Comparison of ENCODE assay signal across 9 cellular contexts in genomic region chr6:149129401-149130077, GRCh38.
DNase-seq lines count a peak whose midpoint lies in the region; TF ChIP-seq lines count a peak whose summit lies in the region.
"Had no signal": no experiment of that assay in that cellular context is flagged by ENCODE, and none has a peak within 500 bp of the region (broad histone marks: within the 10 kb centered on the region; RNA-seq: fewer than 3 reads in every experiment).

No MANE protein-coding gene starts in this region.

- H3K27me3 ChIP-seq in transverse colon: no peaks in the 10 kb centered on the region
- H3K27me3 ChIP-seq: cardiac muscle cell had no signal

- peak; percentile 32 for DNase-seq in stimulated activated CD4-positive, alpha-beta T cell treated with anti-CD3 and anti-CD28 coated beads, Interleukin-1b, Interleukin-23, amount 100 ng/mL, for 48 hours
- DNase-seq in stimulated activated CD4-positive, alpha-beta T cell treated with anti-CD3 and anti-CD28 coated beads, Interleukin-4, amount 100 ng/mL, for 4 hours: no peak
- DNase-seq in OCI-M1 (lab: John Stamatoyannopoulos, UW) (peak; percentile 70), epithelial cell of proximal tubule (ENCODE audit: low read depth) (peak; percentile 76), type B pancreatic cell (ENCODE audit: extremely low spot score, unreplicated experiment) (no peak), transverse colon (no peak), posterior vena cava (ENCODE audit: low spot score) (no peak), NCI-H1417 treated with DMSO at 0.1 percent for 48 hours (lab: John Stamatoyannopoulos, UW) (no peak)

- H3K27me3 Mint-ChIP-seq in type B pancreatic cell: no peaks in the 10 kb centered on the region

- TF ChIP-seq CTCF in epithelial cell of proximal tubule (conservative IDR thresholded peaks at IDR 0.05; ENCODE audit: low read depth, low read length): no peak
- no peak for TF ChIP-seq CTCF in type B pancreatic cell (conservative IDR thresholded peaks at IDR 0.05)
- no peak for TF ChIP-seq CTCF in transverse colon (IDR thresholded peaks at IDR 0.05)

- peaks cover 20% of the 10 kb centered on the region for H3K9me3 Mint-ChIP-seq in type B pancreatic cell

- peaks cover 27% of the 10 kb centered on the region for H3K4me1 Mint-ChIP-seq in type B pancreatic cell (ENCODE audit: unreplicated experiment)

- no peak overlapping the region for H3K4me3 Mint-ChIP-seq in type B pancreatic cell

- H3K4me1 ChIP-seq in transverse colon: peaks cover 0 to 15% (median 0%) of the 10 kb centered on the region in 4 donors

- TF ChIP-seq EP300 in transverse colon (IDR thresholded peaks at IDR 0.05; ENCODE audit: low read depth): no peak

- peak overlapping the region; percentile 94 for H3K27ac Mint-ChIP-seq in type B pancreatic cell

- H3K36me3 ChIP-seq in transverse colon: no peaks in the 10 kb centered on the region
- H3K36me3 ChIP-seq: cardiac muscle cell had no signal

- in situ Hi-C loops in transverse colon (cut with MboI; ENCODE audit: low pct_ligation_motif_present in 1 of 4, low pct_unique_long_range_greater_than_20kb in 1 of 4, low sequenced_read_pairs in 3 of 4): no loop called here

- H3K9me3 ChIP-seq in transverse colon: no peaks in the 10 kb centered on the region

- H3K4me3 ChIP-seq in epithelial cell of proximal tubule (ENCODE audit: low read depth, low read length): no peak overlapping the region
- H3K4me3 ChIP-seq in transverse colon: no peak overlapping the region
- H3K4me3 ChIP-seq: cardiac muscle cell had no signal

- 76 to 80% methylated on average over 6 to 8 of the region's 8 CpGs for WGBS in transverse colon (ENCODE audit: low coverage in 1 of 2), 2 donors

- TF ChIP-seq POLR2A in transverse colon (IDR thresholded peaks at IDR 0.05): no peak

- intact Hi-C loops in transverse colon (cut with DNase I; ENCODE audit: low total_unique reads) (no loop called here), posterior vena cava (cut with DNase I) (no loop called here)

- H3K27ac ChIP-seq in transverse colon: peak overlapping the region in 1 of 4 donors; percentile 25

- no peaks in the 10 kb centered on the region for H3K36me3 Mint-ChIP-seq in type B pancreatic cell

Comparison
In these comparisons a context has a peak if more than half of its experiments do, and no peak if none do; other contexts are left out.
1. DNase-seq: peak in stimulated activated CD4-positive, alpha-beta T cell treated with anti-CD3 and anti-CD28 coated beads, Interleukin-1b, Interleukin-23, amount 100 ng/mL, for 48 hours (single experiment), OCI-M1 (single experiment) and epithelial cell of proximal tubule (single experiment); none in stimulated activated CD4-positive, alpha-beta T cell treated with anti-CD3 and anti-CD28 coated beads, Interleukin-4, amount 100 ng/mL, for 4 hours (0 of 2), type B pancreatic cell (single experiment), transverse colon (single experiment), posterior vena cava (single experiment) and NCI-H1417 treated with DMSO at 0.1 percent for 48 hours (single experiment).